In genomic region chrX:44967221-44967620, GRCh38 we compare ENCODE assay signal across 25 cellular contexts.
DNase-seq lines count a peak whose midpoint lies in the region; ATAC-seq lines count a peak whose summit lies in the region.
"Had no signal": no experiment of that assay in that cellular context is flagged by ENCODE, and none has a peak within 500 bp of the region (broad histone marks: within the 10 kb centered on the region; RNA-seq: fewer than 3 reads in every experiment).

No MANE protein-coding gene starts in this region.

- CTCF ChIA-PET in activated naive CD4-positive, alpha-beta T cell treated with anti-CD3 and anti-CD28 coated beads, Interleukin-2, amount 10 ng/mL, durations not matched to agents 7 days and 5 days (lab: Charles Lee) = no interaction called here
- CTCF ChIA-PET in activated CD4-positive, alpha-beta memory T cell treated with anti-CD3 and anti-CD28 coated beads, Interleukin-2, amount 10 ng/mL, durations not matched to agents 7 days and 5 days (lab: Charles Lee) = no interaction called here

- no peaks in the 10 kb centered on the region for H3K27me3 Mint-ChIP-seq in activated naive CD4-positive, alpha-beta T cell treated with anti-CD3 and anti-CD28 coated beads, Interleukin-2, amount 10 ng/mL, durations not matched to agents 7 days and 5 days
- no peaks in the 10 kb centered on the region for H3K27me3 Mint-ChIP-seq in activated CD4-positive, alpha-beta memory T cell treated with anti-CD3 and anti-CD28 coated beads, Interleukin-2, amount 10 ng/mL, durations not matched to agents 7 days and 5 days
- H3K27me3 Mint-ChIP-seq in immature natural killer cell (ENCODE audit: low read depth in 3 of 3) = peaks cover 0 to 4% (median 0%) of the 10 kb centered on the region in 3 donors
- H3K27me3 Mint-ChIP-seq in stimulated activated naive B cell treated with anti-CD40 and anti-IgM and Interleukin-4, amounts not matched to agents 10 μg/mL and 1 μg/mL and 100 μg/mL, for 72 hours = no peaks in the 10 kb centered on the region
- H3K27me3 Mint-ChIP-seq in stimulated activated naive CD8-positive, alpha-beta T cell treated with anti-CD3 and anti-CD28 coated beads, Interleukin-15, amount 100 ng/mL, for 72 hours = no peaks in the 10 kb centered on the region

- peak overlapping the region; percentile 30 for H3K27ac Mint-ChIP-seq in activated naive CD4-positive, alpha-beta T cell treated with anti-CD3 and anti-CD28 coated beads, Interleukin-2, amount 10 ng/mL, durations not matched to agents 7 days and 5 days
- H3K27ac Mint-ChIP-seq in activated CD4-positive, alpha-beta memory T cell treated with anti-CD3 and anti-CD28 coated beads, Interleukin-2, amount 10 ng/mL, durations not matched to agents 7 days and 5 days = peak overlapping the region; percentile 55
- H3K27ac Mint-ChIP-seq in immature natural killer cell = peak overlapping the region; percentile 6 to 70 (median 29)
- peak overlapping the region; percentile 3 for H3K27ac Mint-ChIP-seq in stimulated activated naive B cell treated with anti-CD40 and anti-IgM and Interleukin-4, amounts not matched to agents 10 μg/mL and 1 μg/mL and 100 μg/mL, for 72 hours
- no peak overlapping the region for H3K27ac Mint-ChIP-seq in stimulated activated naive CD8-positive, alpha-beta T cell treated with anti-CD3 and anti-CD28 coated beads, Interleukin-15, amount 100 ng/mL, for 72 hours

- no peaks in the 10 kb centered on the region for H3K9me3 Mint-ChIP-seq in activated naive CD4-positive, alpha-beta T cell treated with anti-CD3 and anti-CD28 coated beads, Interleukin-2, amount 10 ng/mL, durations not matched to agents 7 days and 5 days
- H3K9me3 Mint-ChIP-seq in activated CD4-positive, alpha-beta memory T cell treated with anti-CD3 and anti-CD28 coated beads, Interleukin-2, amount 10 ng/mL, durations not matched to agents 7 days and 5 days = no peaks in the 10 kb centered on the region
- peaks cover 0 to 4% (median 0%) of the 10 kb centered on the region in 6 donors for H3K9me3 Mint-ChIP-seq in immature natural killer cell
- H3K9me3 Mint-ChIP-seq in stimulated activated naive B cell treated with anti-CD40 and anti-IgM and Interleukin-4, amounts not matched to agents 10 μg/mL and 1 μg/mL and 100 μg/mL, for 72 hours = peaks cover 3 to 14% of the 10 kb centered on the region in 2 donors
- peaks cover 0 to 4% of the 10 kb centered on the region in 2 donors for H3K9me3 Mint-ChIP-seq in stimulated activated naive CD8-positive, alpha-beta T cell treated with anti-CD3 and anti-CD28 coated beads, Interleukin-15, amount 100 ng/mL, for 72 hours

- no peak for ATAC-seq in stimulated activated naive B cell treated with anti-CD40 and anti-IgM and Interleukin-4, amounts not matched to agents 10 μg/mL and 1 μg/mL and 100 μg/mL, for 72 hours (replicated peaks)
- ATAC-seq in stimulated activated naive CD8-positive, alpha-beta T cell treated with anti-CD3 and anti-CD28 coated beads, Interleukin-15, amount 100 ng/mL, for 72 hours = no peak
- ATAC-seq in HG03439 (IDR thresholded peaks at IDR 0.05; ENCODE audit: unreplicated experiment) = no peak

- peaks cover 20% of the 10 kb centered on the region for H3K36me3 Mint-ChIP-seq in activated naive CD4-positive, alpha-beta T cell treated with anti-CD3 and anti-CD28 coated beads, Interleukin-2, amount 10 ng/mL, durations not matched to agents 7 days and 5 days
- H3K36me3 Mint-ChIP-seq in activated CD4-positive, alpha-beta memory T cell treated with anti-CD3 and anti-CD28 coated beads, Interleukin-2, amount 10 ng/mL, durations not matched to agents 7 days and 5 days (ENCODE audit: low read depth) = peaks cover 39% of the 10 kb centered on the region
- peaks cover 0 to 7% (median 4%) of the 10 kb centered on the region in 3 donors for H3K36me3 Mint-ChIP-seq in immature natural killer cell
- H3K36me3 Mint-ChIP-seq in stimulated activated naive B cell treated with anti-CD40 and anti-IgM and Interleukin-4, amounts not matched to agents 10 μg/mL and 1 μg/mL and 100 μg/mL, for 72 hours = peaks cover 19 to 54% of the 10 kb centered on the region in 2 donors

- no peak overlapping the region for H3K4me3 Mint-ChIP-seq in activated naive CD4-positive, alpha-beta T cell treated with anti-CD3 and anti-CD28 coated beads, Interleukin-2, amount 10 ng/mL, durations not matched to agents 7 days and 5 days
- H3K4me3 Mint-ChIP-seq in activated CD4-positive, alpha-beta memory T cell treated with anti-CD3 and anti-CD28 coated beads, Interleukin-2, amount 10 ng/mL, durations not matched to agents 7 days and 5 days = no peak overlapping the region
- peak overlapping the region; percentile 2 to 55 (median 22) for H3K4me3 Mint-ChIP-seq in immature natural killer cell
- no peak overlapping the region for H3K4me3 Mint-ChIP-seq in stimulated activated naive B cell treated with anti-CD40 and anti-IgM and Interleukin-4, amounts not matched to agents 10 μg/mL and 1 μg/mL and 100 μg/mL, for 72 hours
- H3K4me3 Mint-ChIP-seq in stimulated activated naive CD8-positive, alpha-beta T cell treated with anti-CD3 and anti-CD28 coated beads, Interleukin-15, amount 100 ng/mL, for 72 hours = no peak overlapping the region

- POLR2A ChIA-PET in activated CD4-positive, alpha-beta memory T cell treated with anti-CD3 and anti-CD28 coated beads, Interleukin-2, amount 10 ng/mL, durations not matched to agents 7 days and 5 days (lab: Charles Lee) = no interaction called here

- H3K4me1 Mint-ChIP-seq in activated naive CD4-positive, alpha-beta T cell treated with anti-CD3 and anti-CD28 coated beads, Interleukin-2, amount 10 ng/mL, durations not matched to agents 7 days and 5 days = peaks cover 14% of the 10 kb centered on the region
- H3K4me1 Mint-ChIP-seq in activated CD4-positive, alpha-beta memory T cell treated with anti-CD3 and anti-CD28 coated beads, Interleukin-2, amount 10 ng/mL, durations not matched to agents 7 days and 5 days = peaks cover 25% of the 10 kb centered on the region
- H3K4me1 Mint-ChIP-seq in immature natural killer cell = peaks cover 64 to 83% of the 10 kb centered on the region in 2 donors
- peaks cover 28 to 35% of the 10 kb centered on the region in 2 donors for H3K4me1 Mint-ChIP-seq in stimulated activated naive B cell treated with anti-CD40 and anti-IgM and Interleukin-4, amounts not matched to agents 10 μg/mL and 1 μg/mL and 100 μg/mL, for 72 hours
- H3K4me1 Mint-ChIP-seq in stimulated activated naive CD8-positive, alpha-beta T cell treated with anti-CD3 and anti-CD28 coated beads, Interleukin-15, amount 100 ng/mL, for 72 hours = peaks cover 28% of the 10 kb centered on the region

- no peak for DNase-seq in activated naive CD4-positive, alpha-beta T cell treated with anti-CD3 and anti-CD28 coated beads, Interleukin-2, amount 10 ng/mL, durations not matched to agents 7 days and 5 days
- DNase-seq in activated naive CD4-positive, alpha-beta T cell (lab: John Stamatoyannopoulos, UW) = no peak
- no peak for DNase-seq in activated CD4-positive, alpha-beta memory T cell treated with anti-CD3 and anti-CD28 coated beads, Interleukin-2, amount 10 ng/mL, durations not matched to agents 7 days and 5 days
- no peak for DNase-seq in immature natural killer cell
- no peak for DNase-seq in stimulated activated naive B cell treated with anti-CD40 and anti-IgM and Interleukin-4, amounts not matched to agents 10 μg/mL and 1 μg/mL and 100 μg/mL, for 72 hours
- no peak for DNase-seq in stimulated activated naive CD8-positive, alpha-beta T cell treated with anti-CD3 and anti-CD28 coated beads, Interleukin-15, amount 100 ng/mL, for 72 hours
- no peak for DNase-seq in NCI-H345 (lab: John Stamatoyannopoulos, UW)
- DNase-seq: ACHN; activated CD4-positive, alpha-beta T cell treated with anti-CD3 and anti-CD28 coated beads for 4 hours; activated CD8-positive, alpha-beta memory T cell treated with anti-CD3 and anti-CD28 coated beads, Interleukin-2, amount 50 U/mL, for 4 hours; activated effector memory CD4-positive, alpha-beta T cell treated with anti-CD3 and anti-CD28 coated beads, Interleukin-2, amount 50 U/mL, for 16 hours; dermis blood vessel endothelial cell; glutamatergic neuron; H7; MV-4-11; NCI-H146; NCI-H524 treated with DMSO at 0.1 percent for 48 hours; NK-92 treated with Interleukin-12 subunit alpha and Interleukin-12 subunit beta, amount 100 ng/mL, for 24 hours; nucleus accumbens; SHP77; small intestine; stimulated activated CD4-positive, alpha-beta T cell treated with anti-CD3 and anti-CD28 coated beads, Interleukin-2, amount 100 ng/mL, for 24 hours; SW 1271; uterus had no signal

Comparison
In these comparisons a context has a peak if more than half of its experiments do, and no peak if none do; other contexts are left out.
1. H3K27ac Mint-ChIP-seq: peak in activated naive CD4-positive, alpha-beta T cell treated with anti-CD3 and anti-CD28 coated beads, Interleukin-2, amount 10 ng/mL, durations not matched to agents 7 days and 5 days (single experiment), activated CD4-positive, alpha-beta memory T cell treated with anti-CD3 and anti-CD28 coated beads, Interleukin-2, amount 10 ng/mL, durations not matched to agents 7 days and 5 days (single experiment), immature natural killer cell (6 of 6) and stimulated activated naive B cell treated with anti-CD40 and anti-IgM and Interleukin-4, amounts not matched to agents 10 μg/mL and 1 μg/mL and 100 μg/mL, for 72 hours (single experiment); none in stimulated activated naive CD8-positive, alpha-beta T cell treated with anti-CD3 and anti-CD28 coated beads, Interleukin-15, amount 100 ng/mL, for 72 hours (0 of 2).
2. H3K4me3 Mint-ChIP-seq: peak in immature natural killer cell (5 of 5); none in activated naive CD4-positive, alpha-beta T cell treated with anti-CD3 and anti-CD28 coated beads, Interleukin-2, amount 10 ng/mL, durations not matched to agents 7 days and 5 days (single experiment), activated CD4-positive, alpha-beta memory T cell treated with anti-CD3 and anti-CD28 coated beads, Interleukin-2, amount 10 ng/mL, durations not matched to agents 7 days and 5 days (single experiment), stimulated activated naive B cell treated with anti-CD40 and anti-IgM and Interleukin-4, amounts not matched to agents 10 μg/mL and 1 μg/mL and 100 μg/mL, for 72 hours (0 of 2) and stimulated activated naive CD8-positive, alpha-beta T cell treated with anti-CD3 and anti-CD28 coated beads, Interleukin-15, amount 100 ng/mL, for 72 hours (0 of 2).